1 cellular context compared by ENCODE assay signal in the genomic region with DNA sequence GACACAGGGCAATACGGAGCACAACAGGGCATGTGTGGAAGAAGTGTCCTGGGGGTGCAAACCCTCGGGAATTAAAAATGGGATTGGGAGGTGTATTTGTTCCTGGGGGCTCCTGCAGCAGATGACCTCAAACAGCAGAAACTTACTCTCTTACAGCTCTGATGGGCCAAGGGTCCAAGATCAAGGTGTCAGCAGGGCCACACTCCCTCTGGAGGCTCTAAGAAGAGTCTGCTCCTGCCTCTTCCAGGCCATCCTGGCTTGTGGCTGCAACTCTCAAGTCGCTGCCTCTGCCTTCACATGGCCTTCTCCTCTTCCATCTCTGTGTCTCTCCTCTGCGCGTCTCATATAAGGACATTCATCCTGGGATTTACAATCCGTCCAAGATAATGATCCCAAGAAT.
TF ChIP-seq lines count a peak whose summit lies in the region.

No MANE protein-coding gene starts in this region.

TF ChIP-seq in H1, 55 proteins besides CTCF, POLR2A, EP300 and RAD21:
- TF ChIP-seq RXRA (IDR thresholded peaks at IDR 0.05; ENCODE audit: insufficient read depth, low read depth, low read length) (no peak), CHD1 (IDR thresholded peaks at IDR 0.05; ENCODE audit: low read depth, low read length) (no peak), BRCA1 (IDR thresholded peaks at IDR 0.05; ENCODE audit: low read depth, low read length) (no peak), HDAC6 (IDR thresholded peaks at IDR 0.05; ENCODE audit: low read depth, low read length) (no peak), TCF12 (IDR thresholded peaks at IDR 0.05; ENCODE audit: low read depth, low read length) (no peak), POU5F1 (IDR thresholded peaks at IDR 0.05; ENCODE audit: low read depth, low read length) (no peak), BACH1 (IDR thresholded peaks at IDR 0.05; ENCODE audit: low read length) (no peak)
- TF ChIP-seq, protein P1, sequence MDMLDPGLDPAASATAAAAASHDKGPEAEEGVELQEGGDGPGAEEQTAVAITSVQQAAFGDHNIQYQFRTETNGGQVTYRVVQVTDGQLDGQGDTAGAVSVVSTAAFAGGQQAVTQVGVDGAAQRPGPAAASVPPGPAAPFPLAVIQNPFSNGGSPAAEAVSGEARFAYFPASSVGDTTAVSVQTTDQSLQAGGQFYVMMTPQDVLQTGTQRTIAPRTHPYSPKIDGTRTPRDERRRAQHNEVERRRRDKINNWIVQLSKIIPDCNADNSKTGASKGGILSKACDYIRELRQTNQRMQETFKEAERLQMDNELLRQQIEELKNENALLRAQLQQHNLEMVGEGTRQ (IDR thresholded peaks at IDR 0.05; ENCODE audit: low read length) = no peak
